Comparison of ENCODE assay signal across 24 cellular contexts in genomic region chr10:112984756-112985155, GRCh38.
"Had no signal": no experiment of that assay in that cellular context is flagged by ENCODE, and none has a peak within 500 bp of the region (broad histone marks: within the 10 kb centered on the region; RNA-seq: fewer than 3 reads in every experiment).

No MANE protein-coding gene starts in this region.

- DNase-seq: activated CD4-positive, alpha-beta T cell treated with anti-CD3 and anti-CD28 coated beads for 48 hours; activated CD4-positive, alpha-beta T cell treated with anti-CD3 and anti-CD28 coated beads, Interleukin-2, amount 50 U/mL, for 48 hours; activated CD8-positive, alpha-beta memory T cell treated with anti-CD3 and anti-CD28 coated beads for 24 hours; activated gamma-delta T cell; activated naive CD4-positive, alpha-beta T cell treated with anti-CD3 and anti-CD28 coated beads, Interleukin-2, amount 50 U/mL, for 16 hours; amniotic stem cell; brain microvascular endothelial cell; cortex of kidney; endodermal cell; foreskin melanocyte; heart right ventricle; left lung; mesendoderm; natural killer cell; stimulated activated CD4-positive, alpha-beta T cell treated with anti-CD3 and anti-CD28 coated beads, Interleukin-1b, Interleukin-23, amount 100 ng/mL, for 48 hours; stimulated activated naive B cell treated with anti-CD40 and anti-IgM and Interleukin-4, amounts not matched to agents 10 μg/mL and 1 μg/mL and 100 μg/mL, for 72 hours; stomach; T-helper 17 cell; T1000; tibial artery; WERI-Rb-1 had no signal

- H3K4me3 Mint-ChIP-seq: endodermal cell; natural killer cell; stimulated activated naive B cell treated with anti-CD40 and anti-IgM and Interleukin-4, amounts not matched to agents 10 μg/mL and 1 μg/mL and 100 μg/mL, for 72 hours; T-helper 17 cell had no signal

- H3K9me3 ChIP-seq: heart right ventricle, left lung, stomach, suprapubic skin, tibial artery had no signal

- H3K4me3 ChIP-seq: heart right ventricle, left lung, lung, skin epidermis, stomach, suprapubic skin had no signal

- H3K27me3 ChIP-seq: brain microvascular endothelial cell, heart right ventricle, left lung, stomach, suprapubic skin, tibial artery had no signal

- H3K27ac Mint-ChIP-seq: endodermal cell; natural killer cell; stimulated activated naive B cell treated with anti-CD40 and anti-IgM and Interleukin-4, amounts not matched to agents 10 μg/mL and 1 μg/mL and 100 μg/mL, for 72 hours; T-helper 17 cell had no signal

- H3K9me3 Mint-ChIP-seq: endodermal cell; natural killer cell; stimulated activated naive B cell treated with anti-CD40 and anti-IgM and Interleukin-4, amounts not matched to agents 10 μg/mL and 1 μg/mL and 100 μg/mL, for 72 hours had no signal

- H3K36me3 ChIP-seq: brain microvascular endothelial cell, heart right ventricle, left lung, tibial artery, WERI-Rb-1 had no signal

- H3K27ac ChIP-seq: brain microvascular endothelial cell, heart right ventricle, left lung, suprapubic skin, WERI-Rb-1 had no signal

- H3K36me3 Mint-ChIP-seq: natural killer cell; stimulated activated naive B cell treated with anti-CD40 and anti-IgM and Interleukin-4, amounts not matched to agents 10 μg/mL and 1 μg/mL and 100 μg/mL, for 72 hours had no signal
